8 cellular contexts compared by ENCODE assay signal in genomic region chr16:31117384-31118222, GRCh38. TPM values are rescaled to one million over a fixed set of nuclear protein-coding genes. Genes with fewer than 3 reads are reported as not detected.
A peak's percentile ranks its signal among the peaks of the same experiment; 100 is the strongest.
DNase-seq lines count a peak whose midpoint lies in the region; ATAC-seq and TF ChIP-seq lines count a peak whose summit lies in the region.

Gene KAT8 (plus strand): TSS chr16:31117664. CDS start chr16:31117682, 18 bp downstream.

- peak within 1 kb of the TSS; percentile 71 for H2AFZ ChIP-seq in mammary epithelial cell (ENCODE audit: low read depth, low read length)
- no peak within 1 kb of the TSS for H2AFZ ChIP-seq in smooth muscle cell (ENCODE audit: low read depth)

- CTCF ChIA-PET in mammary epithelial cell (lab: Charles Lee; ENCODE audit: low non-redundant PET): interaction anchor here (0.6 to 1.0 kb wide), 3 partner anchors 25 to 241 kb away, joined by 3 to 13 read pairs (median 5); no protein-coding TSS in a partner anchor

- H3K36me3 ChIP-seq in WERI-Rb-1 (peaks cover 49% of the 10 kb centered on the region), mammary epithelial cell (ENCODE audit: insufficient read depth, low read length) (peaks cover 11% of the 10 kb centered on the region), smooth muscle cell (ENCODE audit: low read depth) (no peaks in the 10 kb centered on the region)

- H3K4me2 ChIP-seq in mammary epithelial cell (ENCODE audit: insufficient read depth, low read depth, low read length): peak within 1 kb of the TSS; percentile 87
- H3K4me2 ChIP-seq in smooth muscle cell: peak within 1 kb of the TSS; percentile 98

- no peaks in the 10 kb centered on the region for H3K27me3 ChIP-seq in WERI-Rb-1 (ENCODE audit: insufficient read depth, low read depth, severe bottlenecking)
- H3K27me3 ChIP-seq in mammary epithelial cell (ENCODE audit: insufficient read depth, low read length): no peaks in the 10 kb centered on the region
- no peaks in the 10 kb centered on the region for H3K27me3 ChIP-seq in smooth muscle cell (ENCODE audit: low read depth)

- dilution Hi-C loops in mammary epithelial cell (cut with HindIII; ENCODE audit: low sequenced_read_pairs): loop anchor here (10.0 kb wide), 1 partner anchor 173 kb away; the partner anchor contains the start of gene ORAI3

- H3K4me3 ChIP-seq in WERI-Rb-1 (ENCODE audit: low read depth, low read length) (peak within 1 kb of the TSS; percentile 57), mammary epithelial cell (replicated peaks in 1 of 3; ENCODE audit: insufficient read depth in 1 of 3, low read depth in 2 of 3, low read length in 3 of 3) (peak within 1 kb of the TSS; percentile 57 to 80 (median 65)), smooth muscle cell (peak within 1 kb of the TSS; percentile 73)

- in situ Hi-C loops in ACHN (cut with HindIII; ENCODE audit: low pct_ligation_motif_present, low pct_unique_long_range_greater_than_20kb, low sequenced_read_pairs): no loop called here
- in situ Hi-C loops in mammary epithelial cell (cut with MboI; ENCODE audit: low sequenced_read_pairs in 2 of 2): no loop called here

- peaks cover 23% of the 10 kb centered on the region for H3F3A ChIP-seq in smooth muscle cell (ENCODE audit: low read depth)

- no peak for TF ChIP-seq CTCF in WERI-Rb-1 (IDR thresholded peaks at IDR 0.05; ENCODE audit: low read depth, low read length)
- no peak for TF ChIP-seq CTCF in mammary epithelial cell (conservative IDR thresholded peaks at IDR 0.05 in 1 of 2, IDR thresholded peaks at IDR 0.05 in 1 of 2; ENCODE audit: extremely low read depth in 1 of 2, insufficient read depth in 1 of 2, low read depth in 1 of 2, low read length in 2 of 2)
- TF ChIP-seq CTCF in smooth muscle cell (IDR thresholded peaks at IDR 0.05; ENCODE audit: borderline replicate concordance, insufficient read depth, poor library complexity, severe bottlenecking): no peak

- H3K79me2 ChIP-seq in mammary epithelial cell (ENCODE audit: insufficient read depth, low read length): peaks cover 36% of the 10 kb centered on the region
- peaks cover 22% of the 10 kb centered on the region for H3K79me2 ChIP-seq in smooth muscle cell (ENCODE audit: low read depth)

- H4K20me1 ChIP-seq in mammary epithelial cell (ENCODE audit: insufficient read depth, low read length) (no peaks in the 10 kb centered on the region), smooth muscle cell (ENCODE audit: low read depth) (no peaks in the 10 kb centered on the region)

- ATAC-seq in GM18873 (IDR thresholded peaks at IDR 0.05; ENCODE audit: low FRiP score, unreplicated experiment) (peak; percentile 79), HG03139 (IDR thresholded peaks at IDR 0.05; ENCODE audit: unreplicated experiment) (peak; percentile 85)

- no peaks in the 10 kb centered on the region for H3K9me3 ChIP-seq in WERI-Rb-1 (ENCODE audit: severe bottlenecking)
- H3K9me3 ChIP-seq in mammary epithelial cell (replicated peaks; ENCODE audit: insufficient read depth, low read length): no peaks in the 10 kb centered on the region
- H3K9me3 ChIP-seq in smooth muscle cell (replicated peaks; ENCODE audit: low read depth): no peaks in the 10 kb centered on the region

- H3K9ac ChIP-seq in mammary epithelial cell (ENCODE audit: insufficient read depth, low read length) (peak within 1 kb of the TSS; percentile 99), smooth muscle cell (ENCODE audit: low read depth) (peak within 1 kb of the TSS; percentile 98)

- H3K27ac ChIP-seq in WERI-Rb-1 (peak within 1 kb of the TSS; percentile 91), mammary epithelial cell (ENCODE audit: insufficient read depth, low read depth, low read length) (peak within 1 kb of the TSS; percentile 100), smooth muscle cell (ENCODE audit: low read depth) (peak within 1 kb of the TSS; percentile 100)

- BruUV-seq in mammary epithelial cell (replicated peaks; lab: Mats Ljungman, UMichigan): no TSS peak

- 0% methylated on average over 8 of the region's 68 CpGs for WGBS in mammary epithelial cell (ENCODE audit: low coverage, missing lambda C conversion rate)
- 2% methylated on average over 27 of the region's 68 CpGs for WGBS in smooth muscle cell (ENCODE audit: low lambda C conversion rate)

- intact Hi-C loops in mammary epithelial cell (cut with micrococcal nuclease): loop anchor here (1.0 to 5.0 kb wide), 5 partner anchors 14 to 325 kb away; partner anchors contain the start of genes FUS, VKORC1 and ZNF843

- DNase-seq in ACHN (peak; percentile 100), NCI-H2227 (lab: John Stamatoyannopoulos, UW; ENCODE audit: unreplicated experiment) (peak; percentile 99), WERI-Rb-1 (peak; percentile 98), mammary epithelial cell (peak; percentile 98), iPS-NIHi7 (ENCODE audit: extremely low spot score) (peak; percentile 98), smooth muscle cell (lab: John Stamatoyannopoulos, UW; ENCODE audit: unreplicated experiment) (peak; percentile 97)

- peaks cover 14% of the 10 kb centered on the region for H3K4me1 ChIP-seq in mammary epithelial cell (ENCODE audit: insufficient read depth, low read length)
- no peaks in the 10 kb centered on the region for H3K4me1 ChIP-seq in smooth muscle cell (ENCODE audit: low read depth)

RNA-seq across cellular contexts. Expression of gene KAT8, which starts in this region (rescaled TPM):
- total RNA-seq in mammary epithelial cell: 10 to 100 TPM; 22.7 to 34.0 TPM
- 23.1 TPM for polyA plus RNA-seq in mammary epithelial cell
- polyA minus RNA-seq in mammary epithelial cell: 17.5 TPM
- total RNA-seq in smooth muscle cell: 26.3 and 32.9 TPM in 2 replicates
- polyA plus RNA-seq in smooth muscle cell: 27.4 and 29.1 TPM in 2 replicates

Comparison
In these comparisons a context has a peak if more than half of its experiments do, and no peak if none do; other contexts are left out.
1. Peak in every context shown above with its lines: DNase-seq, ATAC-seq, H3K4me3 ChIP-seq and H3K27ac ChIP-seq.